ENCODE assay signal across 8 cellular contexts in the genomic region with DNA sequence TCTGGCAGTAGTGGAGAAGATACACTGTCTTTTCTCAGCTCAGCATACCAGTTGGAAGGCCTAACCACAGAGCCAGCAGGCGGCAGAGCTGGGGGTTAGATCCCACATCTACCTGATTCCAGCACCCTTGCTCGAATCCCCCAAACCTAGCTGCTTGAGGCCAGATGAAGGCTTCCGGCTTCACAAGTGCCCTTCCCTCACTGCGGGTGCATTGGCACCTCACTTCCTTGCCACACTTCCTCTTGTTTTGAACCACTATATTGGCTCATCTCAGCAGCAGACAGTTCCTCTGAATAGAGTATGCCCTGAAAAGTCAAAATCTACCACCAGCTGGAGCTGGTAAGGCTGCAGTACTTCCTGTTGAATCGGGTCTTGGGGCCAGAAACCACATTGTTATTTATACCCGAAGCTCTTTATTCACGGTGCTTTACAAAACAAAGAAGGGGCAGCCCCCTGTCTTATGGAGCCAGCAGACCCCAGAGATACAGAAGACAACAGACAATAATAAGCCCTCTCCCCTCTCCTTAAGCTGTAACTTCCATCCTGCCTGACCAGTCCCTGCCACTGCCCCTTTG.
A peak's percentile ranks its signal among the peaks of the same experiment; 100 is the strongest.
DNase-seq lines count a peak whose midpoint lies in the region; ATAC-seq lines count a peak whose summit lies in the region.

No MANE protein-coding gene starts in this region.

- peak in 3 of 4 experiments; percentile 22 to 63 (median 51) for DNase-seq in activated CD4-positive, CD25-positive, alpha-beta regulatory T cell (lab: John Stamatoyannopoulos, UW)
- DNase-seq in dermis blood vessel endothelial cell (peak; percentile 12), retina (peak; percentile 23), HCEC 1CT (no peak), NCI-H1092 (lab: John Stamatoyannopoulos, UW) (no peak), kidney tubule cell (ENCODE audit: low spot score) (no peak)

- ATAC-seq in GM19351 (IDR thresholded peaks at IDR 0.05; ENCODE audit: unreplicated experiment) (peak; percentile 65), HG03378 (IDR thresholded peaks at IDR 0.05; ENCODE audit: unreplicated experiment) (peak; percentile 79)

Comparison
In these comparisons a context has a peak if more than half of its experiments do, and no peak if none do; other contexts are left out.
1. DNase-seq: peak in activated CD4-positive, CD25-positive, alpha-beta regulatory T cell (3 of 4), dermis blood vessel endothelial cell (single experiment) and retina (single experiment); none in HCEC 1CT (single experiment), NCI-H1092 (single experiment) and kidney tubule cell (single experiment).